In genomic region chr11:78164471-78164870, GRCh38 we compare ENCODE assay signal across 1 cellular context.
TF ChIP-seq lines count a peak whose summit lies in the region.

No MANE protein-coding gene starts in this region.

TF ChIP-seq in liver, 16 proteins besides CTCF, POLR2A, EP300 and RAD21 (continued from another document):
- TF ChIP-seq, protein P1, sequence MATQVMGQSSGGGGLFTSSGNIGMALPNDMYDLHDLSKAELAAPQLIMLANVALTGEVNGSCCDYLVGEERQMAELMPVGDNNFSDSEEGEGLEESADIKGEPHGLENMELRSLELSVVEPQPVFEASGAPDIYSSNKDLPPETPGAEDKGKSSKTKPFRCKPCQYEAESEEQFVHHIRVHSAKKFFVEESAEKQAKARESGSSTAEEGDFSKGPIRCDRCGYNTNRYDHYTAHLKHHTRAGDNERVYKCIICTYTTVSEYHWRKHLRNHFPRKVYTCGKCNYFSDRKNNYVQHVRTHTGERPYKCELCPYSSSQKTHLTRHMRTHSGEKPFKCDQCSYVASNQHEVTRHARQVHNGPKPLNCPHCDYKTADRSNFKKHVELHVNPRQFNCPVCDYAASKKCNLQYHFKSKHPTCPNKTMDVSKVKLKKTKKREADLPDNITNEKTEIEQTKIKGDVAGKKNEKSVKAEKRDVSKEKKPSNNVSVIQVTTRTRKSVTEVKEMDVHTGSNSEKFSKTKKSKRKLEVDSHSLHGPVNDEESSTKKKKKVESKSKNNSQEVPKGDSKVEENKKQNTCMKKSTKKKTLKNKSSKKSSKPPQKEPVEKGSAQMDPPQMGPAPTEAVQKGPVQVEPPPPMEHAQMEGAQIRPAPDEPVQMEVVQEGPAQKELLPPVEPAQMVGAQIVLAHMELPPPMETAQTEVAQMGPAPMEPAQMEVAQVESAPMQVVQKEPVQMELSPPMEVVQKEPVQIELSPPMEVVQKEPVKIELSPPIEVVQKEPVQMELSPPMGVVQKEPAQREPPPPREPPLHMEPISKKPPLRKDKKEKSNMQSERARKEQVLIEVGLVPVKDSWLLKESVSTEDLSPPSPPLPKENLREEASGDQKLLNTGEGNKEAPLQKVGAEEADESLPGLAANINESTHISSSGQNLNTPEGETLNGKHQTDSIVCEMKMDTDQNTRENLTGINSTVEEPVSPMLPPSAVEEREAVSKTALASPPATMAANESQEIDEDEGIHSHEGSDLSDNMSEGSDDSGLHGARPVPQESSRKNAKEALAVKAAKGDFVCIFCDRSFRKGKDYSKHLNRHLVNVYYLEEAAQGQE (IDR thresholded peaks at IDR 0.05), result no peak
- no peak for TF ChIP-seq NR2F2 (IDR thresholded peaks at IDR 0.05)
- TF ChIP-seq HNF4G (IDR thresholded peaks at IDR 0.05), result no peak
- TF ChIP-seq GABPA (IDR thresholded peaks at IDR 0.05 in 1 of 2, conservative IDR thresholded peaks at IDR 0.05 in 1 of 2), result no peak
- no peak for TF ChIP-seq TAF1 (conservative IDR thresholded peaks at IDR 0.05)
TF ChIP-seq in liver: peak in this region for 0.
